1 cellular context compared by ENCODE assay signal in the genomic region with DNA sequence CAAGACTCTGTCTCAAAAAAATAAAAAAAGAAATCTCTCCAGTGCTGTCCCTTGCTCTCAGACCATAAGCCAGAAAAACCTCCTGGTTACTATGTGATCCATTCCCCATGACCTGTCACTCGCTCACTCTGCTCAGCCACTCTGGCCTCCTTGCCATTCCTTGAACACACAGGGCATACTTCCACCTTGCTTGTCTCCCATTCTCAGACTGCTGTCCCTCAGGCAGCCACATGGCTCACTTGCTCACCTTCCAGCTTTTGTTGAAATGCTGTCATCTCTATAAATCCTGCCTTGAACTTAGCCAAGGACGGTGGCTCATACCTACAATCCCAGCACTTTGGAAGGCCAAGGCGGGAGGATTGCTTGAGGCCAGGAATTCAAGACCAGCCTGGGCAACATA.
TF ChIP-seq lines count a peak whose summit lies in the region.

No MANE protein-coding gene starts in this region.

TF ChIP-seq in WTC11, 78 proteins besides CTCF, POLR2A, EP300 and RAD21 (continued from another document):
- TF ChIP-seq, protein P1, sequence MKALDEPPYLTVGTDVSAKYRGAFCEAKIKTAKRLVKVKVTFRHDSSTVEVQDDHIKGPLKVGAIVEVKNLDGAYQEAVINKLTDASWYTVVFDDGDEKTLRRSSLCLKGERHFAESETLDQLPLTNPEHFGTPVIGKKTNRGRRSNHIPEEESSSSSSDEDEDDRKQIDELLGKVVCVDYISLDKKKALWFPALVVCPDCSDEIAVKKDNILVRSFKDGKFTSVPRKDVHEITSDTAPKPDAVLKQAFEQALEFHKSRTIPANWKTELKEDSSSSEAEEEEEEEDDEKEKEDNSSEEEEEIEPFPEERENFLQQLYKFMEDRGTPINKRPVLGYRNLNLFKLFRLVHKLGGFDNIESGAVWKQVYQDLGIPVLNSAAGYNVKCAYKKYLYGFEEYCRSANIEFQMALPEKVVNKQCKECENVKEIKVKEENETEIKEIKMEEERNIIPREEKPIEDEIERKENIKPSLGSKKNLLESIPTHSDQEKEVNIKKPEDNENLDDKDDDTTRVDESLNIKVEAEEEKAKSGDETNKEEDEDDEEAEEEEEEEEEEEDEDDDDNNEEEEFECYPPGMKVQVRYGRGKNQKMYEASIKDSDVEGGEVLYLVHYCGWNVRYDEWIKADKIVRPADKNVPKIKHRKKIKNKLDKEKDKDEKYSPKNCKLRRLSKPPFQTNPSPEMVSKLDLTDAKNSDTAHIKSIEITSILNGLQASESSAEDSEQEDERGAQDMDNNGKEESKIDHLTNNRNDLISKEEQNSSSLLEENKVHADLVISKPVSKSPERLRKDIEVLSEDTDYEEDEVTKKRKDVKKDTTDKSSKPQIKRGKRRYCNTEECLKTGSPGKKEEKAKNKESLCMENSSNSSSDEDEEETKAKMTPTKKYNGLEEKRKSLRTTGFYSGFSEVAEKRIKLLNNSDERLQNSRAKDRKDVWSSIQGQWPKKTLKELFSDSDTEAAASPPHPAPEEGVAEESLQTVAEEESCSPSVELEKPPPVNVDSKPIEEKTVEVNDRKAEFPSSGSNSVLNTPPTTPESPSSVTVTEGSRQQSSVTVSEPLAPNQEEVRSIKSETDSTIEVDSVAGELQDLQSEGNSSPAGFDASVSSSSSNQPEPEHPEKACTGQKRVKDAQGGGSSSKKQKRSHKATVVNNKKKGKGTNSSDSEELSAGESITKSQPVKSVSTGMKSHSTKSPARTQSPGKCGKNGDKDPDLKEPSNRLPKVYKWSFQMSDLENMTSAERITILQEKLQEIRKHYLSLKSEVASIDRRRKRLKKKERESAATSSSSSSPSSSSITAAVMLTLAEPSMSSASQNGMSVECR (CRISPR knock-in tag; IDR thresholded peaks at IDR 0.05; ENCODE audit: borderline replicate concordance) = no peak
- TF ChIP-seq, protein P2, sequence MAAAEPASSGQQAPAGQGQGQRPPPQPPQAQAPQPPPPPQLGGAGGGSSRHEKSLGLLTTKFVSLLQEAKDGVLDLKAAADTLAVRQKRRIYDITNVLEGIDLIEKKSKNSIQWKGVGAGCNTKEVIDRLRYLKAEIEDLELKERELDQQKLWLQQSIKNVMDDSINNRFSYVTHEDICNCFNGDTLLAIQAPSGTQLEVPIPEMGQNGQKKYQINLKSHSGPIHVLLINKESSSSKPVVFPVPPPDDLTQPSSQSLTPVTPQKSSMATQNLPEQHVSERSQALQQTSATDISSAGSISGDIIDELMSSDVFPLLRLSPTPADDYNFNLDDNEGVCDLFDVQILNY (CRISPR knock-in tag; IDR thresholded peaks at IDR 0.05) = no peak
- TF ChIP-seq FOXK1 (CRISPR knock-in tag; IDR thresholded peaks at IDR 0.05) = no peak
- no peak for TF ChIP-seq ELF4 (CRISPR knock-in tag; IDR thresholded peaks at IDR 0.05; ENCODE audit: low read depth)
- TF ChIP-seq RORB (CRISPR knock-in tag; IDR thresholded peaks at IDR 0.05) = no peak
- TF ChIP-seq KAT7 (CRISPR knock-in tag; IDR thresholded peaks at IDR 0.05; ENCODE audit: borderline replicate concordance) = no peak
